Comparison of ENCODE assay signal across 2 cellular contexts in genomic region chr11:64534391-64534801, GRCh38.
TF ChIP-seq lines count a peak whose summit lies in the region.

No MANE protein-coding gene starts in this region.

TF ChIP-seq in GM23338, 12 proteins besides CTCF, POLR2A, EP300 and RAD21:
- no peak for TF ChIP-seq EZH2 (IDR thresholded peaks at IDR 0.05; ENCODE audit: low read depth, unreplicated experiment)
- TF ChIP-seq ZNF114 (CRISPR knock-in tag; IDR thresholded peaks at IDR 0.05), result no peak
- TF ChIP-seq NANOG (IDR thresholded peaks at IDR 0.05; ENCODE audit: borderline replicate concordance), result no peak
- TF ChIP-seq, protein P1, sequence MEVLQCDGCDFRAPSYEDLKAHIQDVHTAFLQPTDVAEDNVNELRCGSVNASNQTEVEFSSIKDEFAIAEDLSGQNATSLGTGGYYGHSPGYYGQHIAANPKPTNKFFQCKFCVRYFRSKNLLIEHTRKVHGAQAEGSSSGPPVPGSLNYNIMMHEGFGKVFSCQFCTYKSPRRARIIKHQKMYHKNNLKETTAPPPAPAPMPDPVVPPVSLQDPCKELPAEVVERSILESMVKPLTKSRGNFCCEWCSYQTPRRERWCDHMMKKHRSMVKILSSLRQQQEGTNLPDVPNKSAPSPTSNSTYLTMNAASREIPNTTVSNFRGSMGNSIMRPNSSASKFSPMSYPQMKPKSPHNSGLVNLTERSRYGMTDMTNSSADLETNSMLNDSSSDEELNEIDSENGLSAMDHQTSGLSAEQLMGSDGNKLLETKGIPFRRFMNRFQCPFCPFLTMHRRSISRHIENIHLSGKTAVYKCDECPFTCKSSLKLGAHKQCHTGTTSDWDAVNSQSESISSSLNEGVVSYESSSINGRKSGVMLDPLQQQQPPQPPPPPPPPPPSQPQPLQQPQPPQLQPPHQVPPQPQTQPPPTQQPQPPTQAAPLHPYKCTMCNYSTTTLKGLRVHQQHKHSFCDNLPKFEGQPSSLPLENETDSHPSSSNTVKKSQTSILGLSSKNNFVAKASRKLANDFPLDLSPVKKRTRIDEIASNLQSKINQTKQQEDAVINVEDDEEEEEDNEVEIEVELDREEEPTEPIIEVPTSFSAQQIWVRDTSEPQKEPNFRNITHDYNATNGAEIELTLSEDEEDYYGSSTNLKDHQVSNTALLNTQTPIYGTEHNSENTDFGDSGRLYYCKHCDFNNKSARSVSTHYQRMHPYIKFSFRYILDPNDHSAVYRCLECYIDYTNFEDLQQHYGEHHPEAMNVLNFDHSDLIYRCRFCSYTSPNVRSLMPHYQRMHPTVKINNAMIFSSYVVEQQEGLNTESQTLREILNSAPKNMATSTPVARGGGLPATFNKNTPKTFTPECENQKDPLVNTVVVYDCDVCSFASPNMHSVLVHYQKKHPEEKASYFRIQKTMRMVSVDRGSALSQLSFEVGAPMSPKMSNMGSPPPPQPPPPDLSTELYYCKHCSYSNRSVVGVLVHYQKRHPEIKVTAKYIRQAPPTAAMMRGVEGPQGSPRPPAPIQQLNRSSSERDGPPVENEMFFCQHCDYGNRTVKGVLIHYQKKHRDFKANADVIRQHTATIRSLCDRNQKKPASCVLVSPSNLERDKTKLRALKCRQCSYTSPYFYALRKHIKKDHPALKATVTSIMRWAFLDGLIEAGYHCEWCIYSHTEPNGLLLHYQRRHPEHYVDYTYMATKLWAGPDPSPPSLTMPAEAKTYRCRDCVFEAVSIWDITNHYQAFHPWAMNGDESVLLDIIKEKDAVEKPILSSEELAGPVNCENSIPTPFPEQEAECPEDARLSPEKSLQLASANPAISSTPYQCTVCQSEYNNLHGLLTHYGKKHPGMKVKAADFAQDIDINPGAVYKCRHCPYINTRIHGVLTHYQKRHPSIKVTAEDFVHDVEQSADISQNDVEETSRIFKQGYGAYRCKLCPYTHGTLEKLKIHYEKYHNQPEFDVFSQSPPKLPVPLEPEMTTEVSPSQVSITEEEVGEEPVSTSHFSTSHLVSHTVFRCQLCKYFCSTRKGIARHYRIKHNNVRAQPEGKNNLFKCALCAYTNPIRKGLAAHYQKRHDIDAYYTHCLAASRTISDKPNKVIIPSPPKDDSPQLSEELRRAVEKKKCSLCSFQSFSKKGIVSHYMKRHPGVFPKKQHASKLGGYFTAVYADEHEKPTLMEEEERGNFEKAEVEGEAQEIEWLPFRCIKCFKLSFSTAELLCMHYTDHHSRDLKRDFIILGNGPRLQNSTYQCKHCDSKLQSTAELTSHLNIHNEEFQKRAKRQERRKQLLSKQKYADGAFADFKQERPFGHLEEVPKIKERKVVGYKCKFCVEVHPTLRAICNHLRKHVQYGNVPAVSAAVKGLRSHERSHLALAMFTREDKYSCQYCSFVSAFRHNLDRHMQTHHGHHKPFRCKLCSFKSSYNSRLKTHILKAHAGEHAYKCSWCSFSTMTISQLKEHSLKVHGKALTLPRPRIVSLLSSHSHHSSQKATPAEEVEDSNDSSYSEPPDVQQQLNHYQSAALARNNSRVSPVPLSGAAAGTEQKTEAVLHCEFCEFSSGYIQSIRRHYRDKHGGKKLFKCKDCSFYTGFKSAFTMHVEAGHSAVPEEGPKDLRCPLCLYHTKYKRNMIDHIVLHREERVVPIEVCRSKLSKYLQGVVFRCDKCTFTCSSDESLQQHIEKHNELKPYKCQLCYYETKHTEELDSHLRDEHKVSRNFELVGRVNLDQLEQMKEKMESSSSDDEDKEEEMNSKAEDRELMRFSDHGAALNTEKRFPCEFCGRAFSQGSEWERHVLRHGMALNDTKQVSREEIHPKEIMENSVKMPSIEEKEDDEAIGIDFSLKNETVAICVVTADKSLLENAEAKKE (CRISPR knock-in tag; IDR thresholded peaks at IDR 0.05), result no peak
- no peak for TF ChIP-seq EZH2phosphoT487 (IDR thresholded peaks at IDR 0.05; ENCODE audit: unreplicated experiment)
- no peak for TF ChIP-seq CREB1 (CRISPR knock-in tag; IDR thresholded peaks at IDR 0.05; ENCODE audit: low read depth)
- TF ChIP-seq POLR2AphosphoS5 (IDR thresholded peaks at IDR 0.05; ENCODE audit: low read depth), result no peak
- TF ChIP-seq, protein P2, sequence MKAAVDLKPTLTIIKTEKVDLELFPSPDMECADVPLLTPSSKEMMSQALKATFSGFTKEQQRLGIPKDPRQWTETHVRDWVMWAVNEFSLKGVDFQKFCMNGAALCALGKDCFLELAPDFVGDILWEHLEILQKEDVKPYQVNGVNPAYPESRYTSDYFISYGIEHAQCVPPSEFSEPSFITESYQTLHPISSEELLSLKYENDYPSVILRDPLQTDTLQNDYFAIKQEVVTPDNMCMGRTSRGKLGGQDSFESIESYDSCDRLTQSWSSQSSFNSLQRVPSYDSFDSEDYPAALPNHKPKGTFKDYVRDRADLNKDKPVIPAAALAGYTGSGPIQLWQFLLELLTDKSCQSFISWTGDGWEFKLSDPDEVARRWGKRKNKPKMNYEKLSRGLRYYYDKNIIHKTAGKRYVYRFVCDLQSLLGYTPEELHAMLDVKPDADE (IDR thresholded peaks at IDR 0.05), result no peak
- no peak for TF ChIP-seq STAT1 (IDR thresholded peaks at IDR 0.05; ENCODE audit: unreplicated experiment)
- no peak for TF ChIP-seq ZNF331 (CRISPR knock-in tag; IDR thresholded peaks at IDR 0.05; ENCODE audit: low read depth)
- TF ChIP-seq REST (IDR thresholded peaks at IDR 0.05; ENCODE audit: unreplicated experiment), result no peak
- TF ChIP-seq JUNB (IDR thresholded peaks at IDR 0.05; ENCODE audit: unreplicated experiment), result no peak

TF ChIP-seq in K562, 482 proteins besides CTCF, POLR2A, EP300 and RAD21:
- TF ChIP-seq BHLHE40 (IDR thresholded peaks at IDR 0.05; ENCODE audit: low read length) (0 out of 2 replicates have a peak, but pooled peaks have one; percentile 6), ZBTB12 (CRISPR knock-in tag; IDR thresholded peaks at IDR 0.05) (no peak)
